ENCODE assay signal across 8 cellular contexts in the genomic region with DNA sequence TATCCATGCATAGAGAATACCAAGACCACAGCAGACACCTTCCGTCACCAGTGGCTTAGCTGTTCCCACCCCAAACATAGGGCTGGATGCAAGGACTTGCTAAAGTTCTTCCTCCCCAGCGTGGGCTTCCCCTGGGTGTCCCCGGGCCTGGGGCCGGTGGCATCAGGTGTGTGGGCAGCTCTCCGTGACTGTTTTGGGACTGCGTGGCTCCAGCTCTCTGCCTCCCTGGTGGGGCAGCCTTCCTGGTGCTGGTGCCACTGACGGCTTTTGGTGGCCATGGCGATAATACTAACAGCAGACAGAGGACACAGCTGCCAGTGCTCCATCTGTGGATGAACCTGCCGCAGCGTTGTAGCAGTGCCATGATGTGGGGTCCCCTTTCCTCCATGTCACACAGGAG.
"Had no signal": no experiment of that assay in that cellular context is flagged by ENCODE, and none has a peak within 500 bp of the region (broad histone marks: within the 10 kb centered on the region; RNA-seq: fewer than 3 reads in every experiment).

No MANE protein-coding gene starts in this region.

- DNase-seq: H9, HCEC 1CT had no signal

- FAIRE-seq: H1, H54, HepG2 had no signal

- H3K4me2 ChIP-seq: GM23338 had no signal

- H3K27ac Mint-ChIP-seq: GM23338, H9 had no signal

- H3K4me3 ChIP-seq: GM23338 had no signal

- H3K27ac ChIP-seq: HL-60 had no signal

- H2AFZ ChIP-seq: GM23338 had no signal

- H3K9me3 Mint-ChIP-seq: GM23338, H9, IgD-negative memory B cell had no signal

- ATAC-seq: GM23338, HepG2 had no signal

- H3K27me3 Mint-ChIP-seq: IgD-negative memory B cell had no signal

- H3K4me3 Mint-ChIP-seq: GM23338, H9 had no signal
